Comparison of ENCODE assay signal across 12 cellular contexts in the genomic region with DNA sequence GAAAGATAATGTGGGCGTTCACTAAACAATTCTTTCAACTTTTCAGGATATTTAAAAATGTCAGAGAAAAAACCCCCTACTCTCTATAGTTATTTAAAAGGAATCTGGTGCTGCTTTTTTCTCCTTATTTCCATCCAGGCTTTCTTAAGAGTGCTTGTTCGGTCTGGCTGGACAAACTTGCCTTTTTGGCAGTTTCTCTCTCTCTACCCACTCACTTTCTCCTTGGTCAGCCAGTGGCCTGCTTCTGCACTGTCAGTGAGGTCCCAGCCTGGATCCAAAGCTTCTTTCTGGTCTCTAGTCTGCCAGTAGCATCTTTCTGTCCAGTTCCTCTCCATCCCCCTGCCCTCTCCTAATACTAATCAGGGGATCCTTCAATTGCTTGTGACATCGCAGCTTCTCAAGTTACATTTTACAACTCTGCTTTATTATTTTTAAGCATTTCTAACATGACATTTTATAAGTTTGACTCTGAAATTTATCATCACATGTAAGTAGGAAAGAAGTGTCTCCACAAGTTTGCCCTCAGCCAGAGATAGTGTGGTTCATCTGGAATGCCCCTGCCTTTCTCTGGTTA. TPM values are rescaled to one million over a fixed set of nuclear protein-coding genes. Genes with fewer than 3 reads are reported as not detected.
DNase-seq lines count a peak whose midpoint lies in the region; ATAC-seq, FAIRE-seq and TF ChIP-seq lines count a peak whose summit lies in the region.
"Had no signal": no experiment of that assay in that cellular context is flagged by ENCODE, and none has a peak within 500 bp of the region (broad histone marks: within the 10 kb centered on the region; RNA-seq: fewer than 3 reads in every experiment).

No MANE protein-coding gene starts in this region.

- H3K4me1 Mint-ChIP-seq in HFFc6 (ENCODE audit: low read depth) = peaks cover 86% of the 10 kb centered on the region
- peaks cover 8% of the 10 kb centered on the region for H3K4me1 Mint-ChIP-seq in astrocyte (ENCODE audit: low read depth, unreplicated experiment)
- H3K4me1 Mint-ChIP-seq in immature natural killer cell = peaks cover 74 to 94% of the 10 kb centered on the region in 2 donors
- H3K4me1 Mint-ChIP-seq in stimulated activated memory B cell treated with anti-CD40 and anti-IgM and Interleukin-4, amounts not matched to agents 10 μg/mL and 1 μg/mL and 100 μg/mL, for 72 hours = peaks cover 57% of the 10 kb centered on the region

- no peaks in the 10 kb centered on the region for H3K27me3 ChIP-seq in astrocyte (ENCODE audit: insufficient read depth, low read length)

- H3K4me3 Mint-ChIP-seq in HFFc6 (peak overlapping the region; percentile 58), astrocyte (ENCODE audit: unreplicated experiment) (no peak overlapping the region), immature natural killer cell (peak overlapping the region in 3 of 5 donors; percentile 4 to 67 (median 59))
- no peak overlapping the region for H3K4me3 Mint-ChIP-seq in stimulated activated memory B cell treated with anti-CD40 and anti-IgM and Interleukin-4, amounts not matched to agents 10 μg/mL and 1 μg/mL and 100 μg/mL, for 72 hours

- no peak for ATAC-seq in stimulated activated memory B cell treated with anti-CD40 and anti-IgM and Interleukin-4, amounts not matched to agents 10 μg/mL and 1 μg/mL and 100 μg/mL, for 72 hours
- ATAC-seq in GM18520 (IDR thresholded peaks at IDR 0.05; ENCODE audit: unreplicated experiment) = no peak
- ATAC-seq: Panc1 had no signal

- no peaks in the 10 kb centered on the region for H3K36me3 ChIP-seq in astrocyte (ENCODE audit: insufficient read depth, low read length)

- no peaks in the 10 kb centered on the region for H3K9me3 Mint-ChIP-seq in HFFc6
- H3K9me3 Mint-ChIP-seq in astrocyte (ENCODE audit: unreplicated experiment) = no peaks in the 10 kb centered on the region
- no peaks in the 10 kb centered on the region for H3K9me3 Mint-ChIP-seq in immature natural killer cell
- H3K9me3 Mint-ChIP-seq in stimulated activated memory B cell treated with anti-CD40 and anti-IgM and Interleukin-4, amounts not matched to agents 10 μg/mL and 1 μg/mL and 100 μg/mL, for 72 hours = no peaks in the 10 kb centered on the region

- peaks cover 6% of the 10 kb centered on the region for H3K79me2 ChIP-seq in astrocyte (ENCODE audit: insufficient read depth, low read length)

- H2AFZ ChIP-seq in astrocyte (ENCODE audit: low read depth, low read length) = no peak overlapping the region

- H3K27me3 Mint-ChIP-seq in HFFc6 (ENCODE audit: insufficient read depth) (no peaks in the 10 kb centered on the region), astrocyte (ENCODE audit: low read depth, unreplicated experiment) (no peaks in the 10 kb centered on the region), immature natural killer cell (ENCODE audit: low read depth in 3 of 3) (peaks cover 0 to 5% (median 0%) of the 10 kb centered on the region in 3 donors)
- H3K27me3 Mint-ChIP-seq in stimulated activated memory B cell treated with anti-CD40 and anti-IgM and Interleukin-4, amounts not matched to agents 10 μg/mL and 1 μg/mL and 100 μg/mL, for 72 hours = no peaks in the 10 kb centered on the region

- peak overlapping the region; percentile 72 for H3K27ac Mint-ChIP-seq in HFFc6
- no peak overlapping the region for H3K27ac Mint-ChIP-seq in astrocyte (ENCODE audit: unreplicated experiment)
- H3K27ac Mint-ChIP-seq in immature natural killer cell = peak overlapping the region; percentile 83 to 93 (median 88)
- H3K27ac Mint-ChIP-seq in stimulated activated memory B cell treated with anti-CD40 and anti-IgM and Interleukin-4, amounts not matched to agents 10 μg/mL and 1 μg/mL and 100 μg/mL, for 72 hours = peak overlapping the region; percentile 26

- FAIRE-seq in astrocyte (lab: Jason Lieb, UNC) = no peak

- H3K27ac ChIP-seq in astrocyte (ENCODE audit: low read depth, low read length) = no peak overlapping the region

- no peaks in the 10 kb centered on the region for H3K9me3 ChIP-seq in astrocyte (ENCODE audit: insufficient read depth, low read depth, low read length)

- no peaks in the 10 kb centered on the region for H3K36me3 Mint-ChIP-seq in HFFc6 (ENCODE audit: low read depth)
- no peaks in the 10 kb centered on the region for H3K36me3 Mint-ChIP-seq in astrocyte (ENCODE audit: low read depth, unreplicated experiment)
- no peaks in the 10 kb centered on the region for H3K36me3 Mint-ChIP-seq in immature natural killer cell
- no peaks in the 10 kb centered on the region for H3K36me3 Mint-ChIP-seq in stimulated activated memory B cell treated with anti-CD40 and anti-IgM and Interleukin-4, amounts not matched to agents 10 μg/mL and 1 μg/mL and 100 μg/mL, for 72 hours

- H3K4me1 ChIP-seq in astrocyte (ENCODE audit: insufficient read depth, low read length) = peaks cover 16% of the 10 kb centered on the region

- H4K20me1 ChIP-seq in astrocyte (ENCODE audit: insufficient read depth, low read length) = no peaks in the 10 kb centered on the region

- no peak overlapping the region for H3K9ac ChIP-seq in astrocyte (ENCODE audit: low read length)

- H3K4me2 ChIP-seq in astrocyte (ENCODE audit: low read length) = no peak overlapping the region

- no peak for DNase-seq in HFFc6
- peak; percentile 51 for DNase-seq in astrocyte (ENCODE audit: low read depth)
- no peak for DNase-seq in immature natural killer cell
- no peak for DNase-seq in activated gamma-delta T cell treated with Interleukin-2 at 50 U/mL for 16 hours
- DNase-seq in cerebellum (ENCODE audit: low spot score) = no peak
- DNase-seq in LoVo (ENCODE audit: low spot score) = no peak
- DNase-seq: effector memory CD4-positive, alpha-beta T cell; midbrain; NCI-H1417 had no signal

- TF ChIP-seq CTCF in HFFc6 (IDR thresholded peaks at IDR 0.05) (no peak), astrocyte (IDR thresholded peaks at IDR 0.05; ENCODE audit: insufficient read depth, low read depth, low read length) (no peak)

- no peak overlapping the region for H3K4me3 ChIP-seq in astrocyte (ENCODE audit: insufficient read depth, low read depth, low read length)

RNA-seq across cellular contexts. Expression of a gene that starts 50.4 kb away (rescaled TPM):
- total RNA-seq in HFFc6 (2021; fragmentation: NEBNext Ultra II Directional; extraction: Animal tissue kit (Norgen Biotek cat#: 25700)) = 10 to 100 TPM; 19.6 to 26.4 (median 22.4) TPM
- total RNA-seq in astrocyte (21.8 and 25.7 TPM in 2 replicates), cerebellum (88.2 TPM)
- 10 to 100 TPM; 62.7 to 80.0 (median 66.8) TPM for polyA plus RNA-seq in immature natural killer cell

Comparison
In these comparisons a context has a peak if more than half of its experiments do, and no peak if none do; other contexts are left out.
1. H3K4me3 Mint-ChIP-seq: peak in HFFc6 (single experiment) and immature natural killer cell (3 of 5); none in astrocyte (single experiment) and stimulated activated memory B cell treated with anti-CD40 and anti-IgM and Interleukin-4, amounts not matched to agents 10 μg/mL and 1 μg/mL and 100 μg/mL, for 72 hours (single experiment).